In the genomic region with DNA sequence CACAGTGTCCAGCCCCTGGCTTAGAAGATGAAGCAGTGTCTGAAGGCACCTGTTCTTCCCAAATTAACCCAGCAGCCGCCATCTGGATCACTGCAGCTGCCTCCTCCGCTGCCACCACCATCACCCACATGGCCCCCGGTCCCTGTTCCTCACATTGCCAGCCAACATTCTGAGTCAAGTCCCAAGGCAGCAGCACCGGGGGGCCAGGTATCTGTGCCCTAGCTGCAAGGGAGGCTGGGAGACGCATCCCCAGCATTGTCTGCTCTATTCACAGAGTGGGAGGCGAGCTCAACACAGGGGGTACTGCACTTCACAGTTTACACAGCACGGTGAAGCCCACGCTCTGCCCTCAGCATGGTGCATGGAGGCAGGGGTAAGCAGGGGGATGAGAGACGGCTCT, we compare ENCODE assay signal across 21 cellular contexts.
"Had no signal": no experiment of that assay in that cellular context is flagged by ENCODE, and none has a peak within 500 bp of the region (broad histone marks: within the 10 kb centered on the region; RNA-seq: fewer than 3 reads in every experiment).

No MANE protein-coding gene starts in this region.

- H3K27ac ChIP-seq: colonic mucosa, epithelial cell of prostate, esophagus squamous epithelium, gastrocnemius medialis, heart right ventricle, left lung, lower lobe of right lung had no signal

- H3K36me3 ChIP-seq: colonic mucosa, esophagus squamous epithelium, gastrocnemius medialis, heart right ventricle, left lung, lower lobe of right lung had no signal

- H3K4me1 ChIP-seq: colonic mucosa, gastrocnemius medialis, heart right ventricle, left lung, lower lobe of right lung had no signal

- H3K4me3 ChIP-seq: colonic mucosa, esophagus squamous epithelium, gastrocnemius medialis, heart right ventricle, left lung, lower lobe of right lung, mucosa of descending colon had no signal

- DNase-seq: colonic mucosa; cortex of kidney; effector CD8-positive, alpha-beta T cell; effector memory CD8-positive, alpha-beta T cell; endodermal cell; erythroblast; esophagus squamous epithelium; foreskin fibroblast; foreskin melanocyte; gastrocnemius medialis; glutamatergic neuron; heart right ventricle; hippocampal formation; left cardiac atrium; left lung; left ventricle myocardium superior; lower lobe of right lung; mesenchymal stem cell had no signal

- H3K9me3 ChIP-seq: colonic mucosa, esophagus squamous epithelium, gastrocnemius medialis, left lung, lower lobe of right lung, mucosa of descending colon had no signal

- ATAC-seq: effector memory CD8-positive, alpha-beta T cell; esophagus mucosa; gastrocnemius medialis; heart right ventricle; left cardiac atrium; left lung; left ventricle myocardium superior; lower lobe of right lung; mucosa of descending colon had no signal

- H3K27me3 ChIP-seq: colonic mucosa had no signal
